In the genomic region with DNA sequence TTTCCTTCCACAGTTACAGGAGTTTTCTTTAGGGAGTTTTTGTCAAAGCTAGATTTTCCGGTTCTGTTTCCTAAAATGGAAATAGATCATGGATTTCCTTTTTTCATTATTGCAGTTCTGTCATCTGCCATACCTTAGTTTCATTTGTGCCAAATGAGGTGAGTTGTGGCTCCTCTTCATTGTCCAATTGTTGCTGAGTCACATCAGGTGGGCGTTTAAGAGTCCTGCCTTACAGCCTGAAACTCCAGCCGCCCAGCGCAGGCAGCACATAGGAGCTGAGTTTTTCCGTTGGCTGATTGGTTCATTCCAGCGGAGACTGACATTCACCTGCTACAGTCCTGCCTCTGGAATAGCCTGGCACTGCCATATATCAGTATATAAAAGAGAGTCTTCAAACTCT, we compare ENCODE assay signal across 10 cellular contexts. TPM values are rescaled to one million over a fixed set of nuclear protein-coding genes. Genes with fewer than 3 reads are reported as not detected.
DNase-seq lines count a peak whose midpoint lies in the region; ATAC-seq and TF ChIP-seq lines count a peak whose summit lies in the region.
"Had no signal": no experiment of that assay in that cellular context is flagged by ENCODE, and none has a peak within 500 bp of the region (broad histone marks: within the 10 kb centered on the region; RNA-seq: fewer than 3 reads in every experiment).

No MANE protein-coding gene starts in this region.

- POLR2A ChIA-PET in RWPE1 (lab: Yijun Ruan, JAX; ENCODE audit: low non-redundant PET), result no interaction called here

- no peak for TF ChIP-seq EP300 in sigmoid colon (IDR thresholded peaks at IDR 0.05)

- H3K4me3 ChIP-seq in esophagus (ENCODE audit: low read depth in 1 of 2, low read length in 2 of 2) (no peak overlapping the region), sigmoid colon (no peak overlapping the region)

- H3K36me3 ChIP-seq in esophagus (ENCODE audit: control insufficient read depth in 2 of 2, insufficient read depth in 2 of 2, low read length in 1 of 2), result peaks cover 0 to 3% of the 10 kb centered on the region in 2 donors
- no peaks in the 10 kb centered on the region for H3K36me3 ChIP-seq in sigmoid colon

- peaks cover 0 to 3% of the 10 kb centered on the region in 2 donors for H3K4me1 ChIP-seq in esophagus (ENCODE audit: control insufficient read depth in 2 of 2, insufficient read depth in 2 of 2, low read length in 1 of 2)
- peaks cover 0 to 55% (median 41%) of the 10 kb centered on the region in 4 donors for H3K4me1 ChIP-seq in sigmoid colon

- H3K27me3 ChIP-seq in esophagus (ENCODE audit: control insufficient read depth in 1 of 2, insufficient read depth in 2 of 2, low read length in 2 of 2), result no peaks in the 10 kb centered on the region
- H3K27me3 ChIP-seq in sigmoid colon, result no peaks in the 10 kb centered on the region

- TF ChIP-seq CTCF in RWPE1 (conservative IDR thresholded peaks at IDR 0.05; ENCODE audit: low read depth), result no peak
- TF ChIP-seq CTCF in sigmoid colon (IDR thresholded peaks at IDR 0.05), result no peak

- TF ChIP-seq POLR2A in sigmoid colon (IDR thresholded peaks at IDR 0.05), result no peak

- WGBS in esophagus, 2 donors, result 35 to 55% methylated on average over 6 of the region's 6 CpGs
- 71 to 83% methylated on average over 6 of the region's 6 CpGs for WGBS in sigmoid colon, 2 donors

- peak; percentile 58 for DNase-seq in ELF-1 (ENCODE audit: low read depth, low spot score)
- peak; percentile 75 for DNase-seq in RWPE1 (ENCODE audit: low spot score)
- no peak for DNase-seq in sigmoid colon
- DNase-seq in NCI-H2081 treated with DMSO at 0.1 percent for 48 hours (lab: John Stamatoyannopoulos, UW), result no peak
- no peak for DNase-seq in D341Med (ENCODE audit: low spot score)
- DNase-seq: activated CD8-positive, alpha-beta memory T cell treated with anti-CD3 and anti-CD28 coated beads, Interleukin-2, amount 10 ng/mL, durations not matched to agents 7 days and 5 days; GDM1 had no signal

- intact Hi-C loops in sigmoid colon (cut with DNase I), result no loop called here

- peak overlapping the region; percentile 48 for H3K27ac ChIP-seq in RWPE1
- peak overlapping the region; percentile 71 to 84 for H3K27ac ChIP-seq in esophagus (ENCODE audit: low read depth in 2 of 2, low read length in 1 of 2)
- H3K27ac ChIP-seq in sigmoid colon, result peak overlapping the region; percentile 65 to 71 (median 66)

- no peaks in the 10 kb centered on the region for H3K9me3 ChIP-seq in esophagus (ENCODE audit: control insufficient read depth in 2 of 2, insufficient read depth in 1 of 2, low read depth in 1 of 2, low read length in 1 of 2)
- no peaks in the 10 kb centered on the region for H3K9me3 ChIP-seq in sigmoid colon

- ATAC-seq in GM18873 (IDR thresholded peaks at IDR 0.05; ENCODE audit: low FRiP score, unreplicated experiment), result no peak
- no peak for ATAC-seq in activated CD4-positive, CD25-positive, alpha-beta regulatory T cell treated with anti-CD3 and anti-CD28 coated beads, Interleukin-2, amount 50 U/mL, for 24 hours
- ATAC-seq: activated CD8-positive, alpha-beta memory T cell treated with anti-CD3 and anti-CD28 coated beads, Interleukin-2, amount 10 ng/mL, durations not matched to agents 7 days and 5 days had no signal

- CTCF ChIA-PET in RWPE1 (lab: Yijun Ruan, JAX), result interaction anchor here (0.6 to 1.4 kb wide), 4 partner anchors 35 to 160 kb away, joined by 3 to 6 read pairs (median 3); no protein-coding TSS in a partner anchor

RNA-seq across cellular contexts. Expression of a gene that starts 14.1 kb away (rescaled TPM):
- polyA plus RNA-seq in esophagus (1 to 10 TPM; 9.6 to 10.0 TPM), sigmoid colon (10 to 100 TPM; 16.6 to 19.4 (median 16.8) TPM)
- 10 to 100 TPM; 10.2 to 77.2 (median 12.9) TPM for total RNA-seq in sigmoid colon

RNA-seq across cellular contexts. Expression of a gene that starts 15.1 kb away (rescaled TPM):
- polyA plus RNA-seq in esophagus, result 1 to 10 TPM; 6.1 to 6.9 TPM
- 10 to 100 TPM in 1 of 4 donors, 1 to 10 TPM in 3; 5.5 to 10.7 (median 6.3) TPM for total RNA-seq in sigmoid colon
- polyA plus RNA-seq in sigmoid colon, result 10 to 100 TPM in 1 of 3 donors, 1 to 10 TPM in 2; 8.4 to 11.0 (median 8.6) TPM

RNA-seq across cellular contexts. Expression of a gene that starts 45.4 kb away (rescaled TPM):
- polyA plus RNA-seq in esophagus (10 to 100 TPM; 59.0 to 59.4 TPM), sigmoid colon (10 to 100 TPM; 56.5 to 82.2 (median 66.1) TPM)
- total RNA-seq in sigmoid colon, result 100 to 1,000 TPM in 2 of 4 donors, 10 to 100 TPM in 2; 60.0 to 119 (median 97.5) TPM

Comparison
In these comparisons a context has a peak if more than half of its experiments do, and no peak if none do; other contexts are left out.
1. DNase-seq: peak in ELF-1 (single experiment) and RWPE1 (single experiment); none in sigmoid colon (single experiment), NCI-H2081 treated with DMSO at 0.1 percent for 48 hours (single experiment) and D341Med (single experiment).
2. Peak in every context shown above with its lines, with median percentiles within 50 percentile points of each other: H3K27ac ChIP-seq.